Comparison of ENCODE assay signal across 1 cellular context in the genomic region with DNA sequence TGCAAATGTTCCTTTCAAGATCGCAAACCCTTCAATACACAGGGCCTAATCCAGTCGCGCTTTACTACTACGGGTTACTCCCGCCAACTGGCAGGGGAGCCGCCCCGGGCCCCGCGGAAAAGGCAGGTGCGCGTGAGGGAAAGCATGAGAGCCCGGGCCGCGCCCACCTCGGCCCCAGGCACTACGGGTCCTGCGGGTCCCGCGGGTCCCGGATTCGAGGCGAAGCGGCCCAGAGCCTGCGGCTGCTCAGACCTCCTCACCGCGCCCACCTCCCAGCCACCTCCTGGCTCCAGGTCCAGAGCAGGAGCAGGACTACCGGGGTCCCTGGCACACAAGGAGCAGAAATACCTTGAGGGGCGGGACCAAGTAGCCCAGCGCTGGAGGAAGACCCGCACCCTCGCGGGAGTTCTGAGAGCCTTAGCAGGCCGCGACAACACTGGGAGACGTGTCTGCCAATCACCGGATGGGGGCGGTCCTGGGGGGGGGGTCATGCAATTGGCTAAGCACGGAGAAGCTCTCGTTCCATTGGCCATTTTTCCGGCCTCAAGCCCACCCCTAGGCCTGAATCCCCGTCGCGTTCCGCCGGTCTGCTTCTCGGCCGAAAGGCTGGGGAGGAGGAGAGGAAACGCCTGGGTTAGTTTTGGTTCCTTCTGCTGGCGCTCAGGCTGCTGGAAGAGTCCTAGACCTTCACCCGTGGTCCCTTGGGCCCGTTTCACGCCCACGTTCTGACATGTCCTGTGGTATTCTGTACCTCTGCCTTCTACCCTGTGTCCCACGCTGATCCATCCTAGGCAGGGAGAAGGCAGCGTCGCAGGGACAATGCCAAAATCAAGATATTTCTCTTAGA.
TF ChIP-seq lines count a peak whose summit lies in the region.

No MANE protein-coding gene starts in this region.

TF ChIP-seq in HEK293, 187 proteins besides CTCF, POLR2A, EP300 and RAD21 (continued from another document):
- TF ChIP-seq, protein P1, sequence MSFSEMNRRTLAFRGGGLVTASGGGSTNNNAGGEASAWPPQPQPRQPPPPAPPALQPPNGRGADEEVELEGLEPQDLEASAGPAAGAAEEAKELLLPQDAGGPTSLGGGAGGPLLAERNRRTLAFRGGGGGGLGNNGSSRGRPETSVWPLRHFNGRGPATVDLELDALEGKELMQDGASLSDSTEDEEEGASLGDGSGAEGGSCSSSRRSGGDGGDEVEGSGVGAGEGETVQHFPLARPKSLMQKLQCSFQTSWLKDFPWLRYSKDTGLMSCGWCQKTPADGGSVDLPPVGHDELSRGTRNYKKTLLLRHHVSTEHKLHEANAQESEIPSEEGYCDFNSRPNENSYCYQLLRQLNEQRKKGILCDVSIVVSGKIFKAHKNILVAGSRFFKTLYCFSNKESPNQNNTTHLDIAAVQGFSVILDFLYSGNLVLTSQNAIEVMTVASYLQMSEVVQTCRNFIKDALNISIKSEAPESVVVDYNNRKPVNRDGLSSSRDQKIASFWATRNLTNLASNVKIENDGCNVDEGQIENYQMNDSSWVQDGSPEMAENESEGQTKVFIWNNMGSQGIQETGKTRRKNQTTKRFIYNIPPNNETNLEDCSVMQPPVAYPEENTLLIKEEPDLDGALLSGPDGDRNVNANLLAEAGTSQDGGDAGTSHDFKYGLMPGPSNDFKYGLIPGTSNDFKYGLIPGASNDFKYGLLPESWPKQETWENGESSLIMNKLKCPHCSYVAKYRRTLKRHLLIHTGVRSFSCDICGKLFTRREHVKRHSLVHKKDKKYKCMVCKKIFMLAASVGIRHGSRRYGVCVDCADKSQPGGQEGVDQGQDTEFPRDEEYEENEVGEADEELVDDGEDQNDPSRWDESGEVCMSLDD (tag by site-specific recombination; IDR thresholded peaks at IDR 0.05), result peak; percentile 19; the same call in 1 of the 2 replicates
